In genomic region chr11:637593-638507, GRCh38 we compare ENCODE assay signal across 2 cellular contexts.
TF ChIP-seq lines count a peak whose summit lies in the region.

No MANE protein-coding gene starts in this region.

TF ChIP-seq in SK-N-SH, 30 proteins besides CTCF, POLR2A, EP300 and RAD21 (continued from another document):
- TF ChIP-seq ZBTB33 (IDR thresholded peaks at IDR 0.05; ENCODE audit: borderline replicate concordance, low read depth) (no peak), POLR2AphosphoS5 (IDR thresholded peaks at IDR 0.05; ENCODE audit: low read depth, low read length) (no peak), PBX3 (IDR thresholded peaks at IDR 0.05) (no peak), JUND (IDR thresholded peaks at IDR 0.05) (no peak), GATA2 (CRISPR knock-in tag; IDR thresholded peaks at IDR 0.05) (no peak), MXI1 (IDR thresholded peaks at IDR 0.05; ENCODE audit: low read depth, low read length) (no peak), EZH2phosphoT487 (IDR thresholded peaks at IDR 0.05; ENCODE audit: borderline replicate concordance, low read depth) (no peak), MEF2A (IDR thresholded peaks at IDR 0.05; ENCODE audit: borderline replicate concordance, low read depth) (no peak), NFIC (IDR thresholded peaks at IDR 0.05; ENCODE audit: borderline replicate concordance) (no peak), TEAD4 (IDR thresholded peaks at IDR 0.05; ENCODE audit: borderline replicate concordance, insufficient read depth) (no peak)

TF ChIP-seq in SK-N-SH treated with all-trans-retinoic acid at 6 μM for 48 hours, 23 proteins besides CTCF, POLR2A, EP300 and RAD21 (continued from another document):
- TF ChIP-seq CREB5 (CRISPR knock-in tag; IDR thresholded peaks at IDR 0.05; ENCODE audit: low read depth) (no peak), ZC3H10 (CRISPR knock-in tag; IDR thresholded peaks at IDR 0.05) (no peak), TSHZ2 (CRISPR knock-in tag; IDR thresholded peaks at IDR 0.05) (no peak), ZFP30 (CRISPR knock-in tag; IDR thresholded peaks at IDR 0.05) (no peak), SNAI2 (CRISPR knock-in tag; IDR thresholded peaks at IDR 0.05) (no peak), OSR1 (CRISPR knock-in tag; IDR thresholded peaks at IDR 0.05) (no peak), RARB (CRISPR knock-in tag; IDR thresholded peaks at IDR 0.05) (no peak), CSDC2 (CRISPR knock-in tag; IDR thresholded peaks at IDR 0.05) (no peak), ARNTL (CRISPR knock-in tag; IDR thresholded peaks at IDR 0.05; ENCODE audit: borderline replicate concordance, low read depth) (no peak), ISL1 (CRISPR knock-in tag; IDR thresholded peaks at IDR 0.05) (no peak), PATZ1 (CRISPR knock-in tag; IDR thresholded peaks at IDR 0.05; ENCODE audit: borderline replicate concordance) (no peak)
- TF ChIP-seq, protein P1, sequence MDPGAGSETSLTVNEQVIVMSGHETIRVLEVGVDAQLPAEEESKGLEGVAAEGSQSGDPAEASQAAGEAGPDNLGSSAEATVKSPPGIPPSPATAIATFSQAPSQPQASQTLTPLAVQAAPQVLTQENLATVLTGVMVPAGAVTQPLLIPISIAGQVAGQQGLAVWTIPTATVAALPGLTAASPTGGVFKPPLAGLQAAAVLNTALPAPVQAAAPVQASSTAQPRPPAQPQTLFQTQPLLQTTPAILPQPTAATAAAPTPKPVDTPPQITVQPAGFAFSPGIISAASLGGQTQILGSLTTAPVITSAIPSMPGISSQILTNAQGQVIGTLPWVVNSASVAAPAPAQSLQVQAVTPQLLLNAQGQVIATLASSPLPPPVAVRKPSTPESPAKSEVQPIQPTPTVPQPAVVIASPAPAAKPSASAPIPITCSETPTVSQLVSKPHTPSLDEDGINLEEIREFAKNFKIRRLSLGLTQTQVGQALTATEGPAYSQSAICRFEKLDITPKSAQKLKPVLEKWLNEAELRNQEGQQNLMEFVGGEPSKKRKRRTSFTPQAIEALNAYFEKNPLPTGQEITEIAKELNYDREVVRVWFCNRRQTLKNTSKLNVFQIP (CRISPR knock-in tag; IDR thresholded peaks at IDR 0.05; ENCODE audit: borderline replicate concordance, low read depth), result no peak
